Comparison of ENCODE assay signal across 21 cellular contexts in the genomic region with DNA sequence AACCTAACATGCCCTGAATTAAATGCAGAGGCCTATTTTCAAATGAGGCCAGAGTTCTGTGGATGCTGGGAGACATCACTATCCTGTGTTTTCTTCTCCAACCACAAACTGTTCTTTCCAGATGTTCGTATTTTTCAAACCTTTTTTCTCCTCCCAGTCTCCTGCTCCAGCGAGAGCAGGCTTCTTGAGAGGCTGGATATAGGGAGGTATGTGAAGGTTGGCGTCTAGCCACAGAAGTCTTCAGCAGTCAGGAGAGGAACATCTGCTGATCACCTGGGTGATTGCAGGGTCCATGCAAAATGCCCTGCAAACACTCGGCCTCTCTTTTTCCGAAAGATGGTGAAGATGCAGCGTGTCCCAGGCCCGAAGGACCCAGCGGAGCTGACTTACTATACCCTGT.
DNase-seq lines count a peak whose midpoint lies in the region; ATAC-seq and TF ChIP-seq lines count a peak whose summit lies in the region.
"Had no signal": no experiment of that assay in that cellular context is flagged by ENCODE, and none has a peak within 500 bp of the region (broad histone marks: within the 10 kb centered on the region; RNA-seq: fewer than 3 reads in every experiment).

No MANE protein-coding gene starts in this region.

- no peaks in the 10 kb centered on the region for H3K79me2 ChIP-seq in OCI-LY7 (ENCODE audit: insufficient read depth, low read depth, low read length)

- no peak for TF ChIP-seq POLR2A in prostate gland (IDR thresholded peaks at IDR 0.05)

- peaks cover 93% of the 10 kb centered on the region for H3K36me3 ChIP-seq in OCI-LY7 (ENCODE audit: insufficient read depth, low read length)
- no peaks in the 10 kb centered on the region for H3K36me3 ChIP-seq in prostate gland
- H3K36me3 ChIP-seq: HAP-1 had no signal

- no peak overlapping the region for H3K4me3 ChIP-seq in HFF-Myc (replicated peaks; ENCODE audit: low read depth, low read length)
- H3K4me3 ChIP-seq in OCI-LY7 (ENCODE audit: low read depth, low read length, poor library complexity, severe bottlenecking) = no peak overlapping the region
- no peak overlapping the region for H3K4me3 ChIP-seq in prostate gland
- H3K4me3 ChIP-seq: GM12878, HAP-1, K562 had no signal

- no TSS peak for BruUV-seq in OCI-LY7 (replicated peaks; lab: Mats Ljungman, UMichigan)

- CTCF ChIA-PET in OCI-LY7 (lab: Charles Lee; ENCODE audit: unreplicated experiment) = interaction anchor here (0.6 to 0.9 kb wide), 2 partner anchors 16 to 69 kb away, joined by 3 read pairs; no protein-coding TSS in a partner anchor
- CTCF ChIA-PET in GM10248 (lab: Yijun Ruan, JAX) = interaction anchor here (2.3 kb wide), 1 partner anchor 13 kb away, joined by 5 read pairs; no protein-coding TSS in a partner anchor

- H3K27me3 ChIP-seq in prostate gland (replicated peaks; ENCODE audit: insufficient read depth) = no peaks in the 10 kb centered on the region

- no peak for ATAC-seq in GM21515 (IDR thresholded peaks at IDR 0.05; ENCODE audit: unreplicated experiment)
- ATAC-seq: HepG2, K562 had no signal

- H3K4me1 ChIP-seq in OCI-LY7 (ENCODE audit: insufficient read depth, low read length, poor library complexity, severe bottlenecking) (peaks cover 17% of the 10 kb centered on the region), prostate gland (replicated peaks) (no peaks in the 10 kb centered on the region)
- H3K4me1 ChIP-seq: HAP-1 had no signal

- DNase-seq in DMS 273 (lab: John Stamatoyannopoulos, UW; ENCODE audit: unreplicated experiment) (peak; percentile 21), DMS 273 treated with DMSO at 0.1 percent for 48 hours (lab: John Stamatoyannopoulos, UW) (no peak), HFF-Myc (ENCODE audit: extremely low read depth, low read depth) (peak; percentile 56), OCI-LY7 (ENCODE audit: low spot score) (no peak), GM10248 (ENCODE audit: extremely low spot score) (no peak), prostate gland (ENCODE audit: low spot score) (no peak), HuH-7.5 (ENCODE audit: low spot score) (no peak)
- DNase-seq: C1 segment of cervical spinal cord; Calu3; CD4-positive, alpha-beta T cell; DMS153; DMS79 treated with DMSO at 0.1 percent for 48 hours; GDM1; HFFc6; Kasumi-1 had no signal

- no peaks in the 10 kb centered on the region for H3K9me2 ChIP-seq in OCI-LY7 (ENCODE audit: insufficient read depth, low read length)

- H3K27ac ChIP-seq in OCI-LY7 (ENCODE audit: low read depth, low read length, poor library complexity, severe bottlenecking) = no peak overlapping the region
- no peak overlapping the region for H3K27ac ChIP-seq in prostate gland
- H3K27ac ChIP-seq: 22Rv1 had no signal

- intact Hi-C loops in OCI-LY7 (cut with micrococcal nuclease; ENCODE audit: unreplicated experiment) = no loop called here
- intact Hi-C loops in prostate gland (cut with DNase I) = no loop called here

- H3K9me3 ChIP-seq in OCI-LY7 (ENCODE audit: low read length) = peaks cover 8% of the 10 kb centered on the region
- H3K9me3 ChIP-seq in prostate gland = no peaks in the 10 kb centered on the region
- H3K9me3 ChIP-seq: HAP-1 had no signal

- POLR2A ChIA-PET in OCI-LY7 (lab: Charles Lee) (interaction anchor here (0.7 to 2.3 kb wide), 4 partner anchors 20 to 118 kb away, joined by 3 to 6 read pairs (median 4); no protein-coding TSS in a partner anchor), GM10248 (lab: Yijun Ruan, JAX) (no interaction called here)

- no peaks in the 10 kb centered on the region for H4K20me1 ChIP-seq in OCI-LY7 (ENCODE audit: insufficient read depth, low read length)

- WGBS in prostate gland = 88% methylated on average over 8 of the region's 8 CpGs

- no peak overlapping the region for H2AFZ ChIP-seq in OCI-LY7 (ENCODE audit: low read length)

- 0 out of 2 replicates have a peak overlapping the region, but pooled peaks have one; percentile 50 for H3K4me2 ChIP-seq in OCI-LY7 (ENCODE audit: low read length)

- TF ChIP-seq CTCF in HFF-Myc (IDR thresholded peaks at IDR 0.05; ENCODE audit: low read depth, low read length, missing control alignments) = no peak
- TF ChIP-seq CTCF in OCI-LY7 (conservative IDR thresholded peaks at IDR 0.05; ENCODE audit: low read length) = no peak
- no peak for TF ChIP-seq CTCF in GM10248 (IDR thresholded peaks at IDR 0.05; ENCODE audit: control extremely low read depth, extremely low read depth, low read depth, missing control alignments)
- TF ChIP-seq CTCF in prostate gland (IDR thresholded peaks at IDR 0.05) = no peak

Comparison
In these comparisons a context has a peak if more than half of its experiments do, and no peak if none do; other contexts are left out.
1. DNase-seq: peak in DMS 273 (single experiment) and HFF-Myc (single experiment); none in DMS 273 treated with DMSO at 0.1 percent for 48 hours (single experiment), OCI-LY7 (single experiment), GM10248 (single experiment), prostate gland (single experiment) and HuH-7.5 (single experiment).